ENCODE assay signal across 14 cellular contexts in genomic region chr2:39718483-39718882, GRCh38. TPM values are rescaled to one million over a fixed set of nuclear protein-coding genes. Genes with fewer than 3 reads are reported as not detected.
"Had no signal": no experiment of that assay in that cellular context is flagged by ENCODE, and none has a peak within 500 bp of the region (broad histone marks: within the 10 kb centered on the region; RNA-seq: fewer than 3 reads in every experiment).

No MANE protein-coding gene starts in this region.

- H3K27me3 ChIP-seq: gastrocnemius medialis, heart right ventricle, pancreas, thyroid gland, vagina had no signal

- DNase-seq: activated CD4-positive, alpha-beta T cell treated with anti-CD3 and anti-CD28 coated beads for 48 hours; activated naive CD4-positive, alpha-beta T cell treated with Interleukin-2 at 50 U/mL for 16 hours; effector CD4-positive, alpha-beta T cell; gastrocnemius medialis; heart right ventricle; kidney; mesendoderm; pancreas; T-cell; thyroid gland had no signal

- H3K27ac ChIP-seq: gastrocnemius medialis, heart right ventricle, pancreas, thyroid gland, vagina had no signal

- H3K4me1 ChIP-seq: pancreas, vagina had no signal

- H3K4me3 ChIP-seq: gastrocnemius medialis, heart right ventricle, pancreas, thyroid gland, vagina had no signal

- H3K9me3 ChIP-seq: gastrocnemius medialis, heart right ventricle, pancreas, thyroid gland, vagina had no signal

- H3K36me3 Mint-ChIP-seq: T-cell had no signal

- H3K9me3 Mint-ChIP-seq: activated T-helper 1 cell treated with anti-CD3 and anti-CD28 coated beads, Interleukin-12 subunit alpha, Interleukin-12 subunit beta, Interleukin-2, Interleukin-4 antibody, amounts not matched to agents 30 ng/mL and 10 ng/mL and 1 ng/mL, durations not matched to agents 14 hours and 24 hours and 36 hours; T-cell had no signal

- H3K27ac Mint-ChIP-seq: activated T-helper 1 cell treated with anti-CD3 and anti-CD28 coated beads, Interleukin-12 subunit alpha, Interleukin-12 subunit beta, Interleukin-2, Interleukin-4 antibody, amounts not matched to agents 30 ng/mL and 10 ng/mL and 1 ng/mL, durations not matched to agents 14 hours and 24 hours and 36 hours; T-cell had no signal

- ATAC-seq: heart right ventricle, pancreas, T-cell had no signal

- H3K4me1 Mint-ChIP-seq: T-cell had no signal

- H3K36me3 ChIP-seq: gastrocnemius medialis, heart right ventricle, pancreas, thyroid gland, vagina had no signal

- FAIRE-seq: colon, endothelial cell of umbilical vein, kidney, pancreas had no signal

- H3K4me3 Mint-ChIP-seq: activated T-helper 1 cell treated with anti-CD3 and anti-CD28 coated beads, Interleukin-12 subunit alpha, Interleukin-12 subunit beta, Interleukin-2, Interleukin-4 antibody, amounts not matched to agents 30 ng/mL and 10 ng/mL and 1 ng/mL, durations not matched to agents 14 hours and 24 hours and 36 hours; T-cell had no signal

RNA-seq across cellular contexts. Expression of gene TMEM178A, which starts 52.8 kb away (rescaled TPM):
- total RNA-seq: activated T-helper 1 cell treated with anti-CD3 and anti-CD28 coated beads, Interleukin-12 subunit alpha, Interleukin-12 subunit beta, Interleukin-2, Interleukin-4 antibody, amounts not matched to agents 30 ng/mL and 10 ng/mL and 1 ng/mL, durations not matched to agents 14 hours and 24 hours and 36 hours had no signal
